ENCODE assay signal across 9 cellular contexts in the genomic region with DNA sequence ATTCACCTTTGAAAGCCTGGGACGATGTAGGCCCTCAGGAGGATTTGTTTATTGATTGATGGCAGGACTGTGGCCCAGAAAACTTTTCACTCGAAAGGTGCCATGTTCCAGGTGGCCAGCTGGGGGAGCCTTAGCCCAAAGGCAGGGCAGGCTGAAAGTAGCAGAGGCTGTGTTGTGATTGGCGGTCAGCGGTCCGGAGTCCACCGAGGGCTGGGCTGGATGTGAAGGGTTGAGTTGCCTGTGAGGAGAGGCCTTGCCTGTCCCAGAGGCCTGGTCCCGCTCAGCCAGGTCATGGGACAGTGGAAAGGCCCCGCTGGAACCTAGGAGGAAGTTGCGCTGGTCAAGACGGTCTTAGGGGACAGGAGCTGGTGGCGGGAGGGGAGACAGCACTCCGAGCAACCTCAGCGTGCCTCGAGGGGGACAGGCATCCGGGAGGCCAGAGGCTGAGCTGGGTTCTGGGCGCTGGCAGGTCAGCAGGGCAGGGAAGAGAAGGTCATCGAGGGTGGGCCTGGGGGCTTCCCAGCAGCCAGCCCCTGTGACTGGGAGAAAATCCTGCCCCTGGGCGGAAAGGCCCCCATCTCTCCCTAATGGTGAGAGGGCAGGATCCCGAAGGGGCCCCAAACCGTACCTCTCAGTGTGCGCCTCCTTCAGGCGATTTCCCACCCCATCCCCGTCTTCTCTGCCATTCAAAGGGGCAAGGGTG. TPM values are rescaled to one million over a fixed set of nuclear protein-coding genes. Genes with fewer than 3 reads are reported as not detected.
DNase-seq lines count a peak whose midpoint lies in the region; ATAC-seq and TF ChIP-seq lines count a peak whose summit lies in the region.
"Had no signal": no experiment of that assay in that cellular context is flagged by ENCODE, and none has a peak within 500 bp of the region (broad histone marks: within the 10 kb centered on the region; RNA-seq: fewer than 3 reads in every experiment).

No MANE protein-coding gene starts in this region.

- peak; percentile 68 for TF ChIP-seq CTCF in BJ (IDR thresholded peaks at IDR 0.05; ENCODE audit: insufficient read depth, low read depth, low read length)
- peak; percentile 69 for TF ChIP-seq CTCF in kidney epithelial cell (IDR thresholded peaks at IDR 0.05; ENCODE audit: insufficient read depth, low read length, poor library complexity, severe bottlenecking)

- DNase-seq in BJ (ENCODE audit: low read depth) (no peak), SHP77 (lab: John Stamatoyannopoulos, UW) (peak; percentile 51 to 62), kidney epithelial cell (ENCODE audit: low read depth) (no peak), T1000 (lab: John Stamatoyannopoulos, UW) (no peak)
- peak; percentile 17 for DNase-seq in activated naive CD8-positive, alpha-beta T cell treated with anti-CD3 and anti-CD28 coated beads, Interleukin-2, amount 50 U/mL, for 16 hours (ENCODE audit: low read depth, low spot score)
- peak; percentile 19 to 34 for DNase-seq in stimulated activated CD8-positive, alpha-beta memory T cell treated with anti-CD3 and anti-CD28 coated beads, Interleukin-7, amount 100 ng/mL, for 48 hours (ENCODE audit: extremely low read depth in 1 of 2, low read depth in 1 of 2)

- H3K27me3 ChIP-seq in BJ (ENCODE audit: control insufficient read depth, insufficient read depth, low read length) = no peaks in the 10 kb centered on the region
- no peaks in the 10 kb centered on the region for H3K27me3 ChIP-seq in kidney epithelial cell (ENCODE audit: control insufficient read depth, insufficient read depth, low read length)
- H3K27me3 ChIP-seq: SJSA1 had no signal

- POLR2A ChIA-PET in BJ (lab: Charles Lee) = no interaction called here

- H3K4me3 ChIP-seq in BJ (ENCODE audit: low read depth, low read length) (no peak overlapping the region), kidney epithelial cell (ENCODE audit: low read depth, low read length) (no peak overlapping the region)
- H3K4me3 ChIP-seq: SJSA1 had no signal

- CTCF ChIA-PET in BJ (lab: Yijun Ruan, JAX) = interaction anchor here (0.7 to 1.7 kb wide), 3 partner anchors 9 to 571 kb away, joined by 4 read pairs; no protein-coding TSS in a partner anchor

- H3K36me3 ChIP-seq in BJ (ENCODE audit: control insufficient read depth, insufficient read depth, low read length) (no peaks in the 10 kb centered on the region), kidney epithelial cell (ENCODE audit: control insufficient read depth, insufficient read depth, low read length) (no peaks in the 10 kb centered on the region)
- H3K36me3 ChIP-seq: SJSA1 had no signal

- ATAC-seq in GM18517 (IDR thresholded peaks at IDR 0.05; ENCODE audit: unreplicated experiment) (peak; percentile 80), HG03342 (IDR thresholded peaks at IDR 0.05; ENCODE audit: unreplicated experiment) (peak; percentile 85)

RNA-seq across cellular contexts. Expression of a gene that starts 26.3 kb away (rescaled TPM):
- polyA plus RNA-seq in BJ (2011; rRNA removed) = not detected in 2 replicates
- polyA minus RNA-seq in BJ (2011; rRNA and poly(A)+ RNA removed) = not detected in 2 replicates
- not detected in 2 replicates for total RNA-seq in kidney epithelial cell
- total RNA-seq: SJSA1 had no signal

RNA-seq across cellular contexts. Expression of a gene that starts 39.2 kb away (rescaled TPM):
- polyA plus RNA-seq in BJ (2011; rRNA removed) = 28.9 and 43.4 TPM in 2 replicates
- polyA minus RNA-seq in BJ (2011; rRNA and poly(A)+ RNA removed) = 8.7 and 11.7 TPM in 2 replicates
- total RNA-seq in kidney epithelial cell = 29.7 and 44.8 TPM in 2 replicates

RNA-seq across cellular contexts. Expression of a gene that starts 52.0 kb away (rescaled TPM):
- polyA plus RNA-seq in BJ (2011; rRNA removed) = 18.9 and 19.7 TPM in 2 replicates
- polyA minus RNA-seq in BJ (2011; rRNA and poly(A)+ RNA removed) = 25.7 and 30.2 TPM in 2 replicates
- 44.0 and 47.8 TPM in 2 replicates for total RNA-seq in kidney epithelial cell

RNA-seq across cellular contexts. Expression of a gene that starts 52.3 kb away (rescaled TPM):
- 6.7 and 8.6 TPM in 2 replicates for polyA plus RNA-seq in BJ (2011; rRNA removed)
- polyA minus RNA-seq in BJ (2011; rRNA and poly(A)+ RNA removed) = 3.7 and 4.6 TPM in 2 replicates
- 0.34 and 0.88 TPM in 2 replicates for total RNA-seq in kidney epithelial cell

Comparison
In these comparisons a context has a peak if more than half of its experiments do, and no peak if none do; other contexts are left out.
1. DNase-seq: peak in SHP77 (2 of 2), activated naive CD8-positive, alpha-beta T cell treated with anti-CD3 and anti-CD28 coated beads, Interleukin-2, amount 50 U/mL, for 16 hours (single experiment) and stimulated activated CD8-positive, alpha-beta memory T cell treated with anti-CD3 and anti-CD28 coated beads, Interleukin-7, amount 100 ng/mL, for 48 hours (2 of 2); none in BJ (single experiment), kidney epithelial cell (single experiment) and T1000 (single experiment).